21 cellular contexts compared by ENCODE assay signal in the genomic region with DNA sequence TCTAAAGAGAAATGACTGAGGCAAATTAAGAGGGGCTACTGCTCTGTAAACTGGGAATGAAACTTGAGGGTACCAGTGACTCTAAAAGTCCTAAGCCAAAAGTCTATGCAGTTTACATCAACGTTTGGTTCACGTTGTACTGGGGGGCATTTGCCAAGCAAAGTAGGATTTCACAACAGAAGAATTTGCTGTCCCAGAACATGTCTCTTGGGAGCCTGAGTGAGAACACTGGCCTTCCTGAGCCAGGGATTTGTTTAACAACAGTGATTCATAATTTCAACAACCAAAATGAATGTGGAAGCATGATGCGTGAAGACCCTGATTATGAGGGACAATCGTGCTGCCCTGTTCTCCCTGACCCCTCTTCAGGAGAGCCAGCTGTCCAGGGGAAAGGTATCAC.
DNase-seq lines count a peak whose midpoint lies in the region; ATAC-seq and TF ChIP-seq lines count a peak whose summit lies in the region.
"Had no signal": no experiment of that assay in that cellular context is flagged by ENCODE, and none has a peak within 500 bp of the region (broad histone marks: within the 10 kb centered on the region; RNA-seq: fewer than 3 reads in every experiment).

No MANE protein-coding gene starts in this region.

- intact Hi-C loops in left cardiac atrium (cut with DNase I): loop anchor here in 1 of 2 donors (2.0 to 10.0 kb wide), 2 partner anchors 671 to 795 kb away; no protein-coding TSS in a partner anchor

- DNase-seq in MG63 (peak; percentile 27), choroid plexus epithelial cell (ENCODE audit: low read depth) (peak; percentile 36), left cardiac atrium (no peak), skeletal muscle cell (ENCODE audit: low read depth) (peak; percentile 89), 8988T (no peak), substantia nigra (lab: John Stamatoyannopoulos, UW) (no peak)
- DNase-seq in NK-92 treated with Interleukin-12 subunit alpha and Interleukin-12 subunit beta, amount 100 ng/mL, for 24 hours (lab: John Stamatoyannopoulos, UW): no peak
- DNase-seq: activated CD4-positive, alpha-beta T cell treated with anti-CD3 and anti-CD28 coated beads, Interleukin-2, amount 10 ng/mL, durations not matched to agents 7 days and 5 days; activated effector memory CD4-positive, alpha-beta T cell treated with Interleukin-2 at 50 U/mL for 16 hours; activated naive CD8-positive, alpha-beta T cell treated with anti-CD3 and anti-CD28 coated beads, Interleukin-2, amount 10 ng/mL, durations not matched to agents 7 days and 5 days; CD4-positive, CD25-positive, alpha-beta regulatory T cell; midbrain; NCI-H146; NCI-H526; ovary; RPMI8226; sigmoid colon had no signal

- no peaks in the 10 kb centered on the region for H3K36me3 ChIP-seq in MG63
- H3K36me3 ChIP-seq: breast epithelium, ovary, sigmoid colon had no signal

- TF ChIP-seq CTCF in choroid plexus epithelial cell (conservative IDR thresholded peaks at IDR 0.05; ENCODE audit: low read depth, low read length): no peak

- no peaks in the 10 kb centered on the region for H3K27me3 ChIP-seq in MG63
- H3K27me3 ChIP-seq: breast epithelium, ovary, sigmoid colon had no signal

- H3K27ac ChIP-seq in substantia nigra (ENCODE audit: low read depth, low read length, poor library complexity, severe bottlenecking): no peak overlapping the region
- H3K27ac ChIP-seq: breast epithelium, ovary, sigmoid colon, VCaP had no signal

- no peak overlapping the region for H3K4me3 ChIP-seq in MG63
- no peak overlapping the region for H3K4me3 ChIP-seq in choroid plexus epithelial cell (ENCODE audit: low read depth, low read length)
- H3K4me3 ChIP-seq in skeletal muscle cell (ENCODE audit: low read depth, low read length): no peak overlapping the region
- H3K4me3 ChIP-seq: breast epithelium, ovary, sigmoid colon had no signal

- H3K9me3 ChIP-seq in MG63: peaks cover 7% of the 10 kb centered on the region
- H3K9me3 ChIP-seq: breast epithelium, ovary, sigmoid colon had no signal

- ATAC-seq in left cardiac atrium (peak; percentile 24 to 74), GM21619 (IDR thresholded peaks at IDR 0.05; ENCODE audit: unreplicated experiment) (no peak)
- ATAC-seq: SK-N-SH treated with all-trans-retinoic acid at 6 μM for 48 hours had no signal

Comparison
In these comparisons a context has a peak if more than half of its experiments do, and no peak if none do; other contexts are left out.
1. DNase-seq: peak in MG63 (single experiment), choroid plexus epithelial cell (single experiment) and skeletal muscle cell (single experiment); none in left cardiac atrium (single experiment), 8988T (single experiment), substantia nigra (0 of 49) and NK-92 treated with Interleukin-12 subunit alpha and Interleukin-12 subunit beta, amount 100 ng/mL, for 24 hours (single experiment).